In genomic region chr18:62028715-62029114, GRCh38 we compare ENCODE assay signal across 25 cellular contexts.
"Had no signal": no experiment of that assay in that cellular context is flagged by ENCODE, and none has a peak within 500 bp of the region (broad histone marks: within the 10 kb centered on the region; RNA-seq: fewer than 3 reads in every experiment).

No MANE protein-coding gene starts in this region.

- H3K4me1 ChIP-seq: esophagus squamous epithelium, gastrocnemius medialis, left lung, lower lobe of right lung had no signal

- H3K4me3 Mint-ChIP-seq: mesothelial cell of epicardium had no signal

- H3K27me3 ChIP-seq: esophagus squamous epithelium, gastrocnemius medialis, left lung had no signal

- ATAC-seq: esophagus mucosa, gastrocnemius medialis, left lung, lower lobe of right lung, mucosa of descending colon had no signal

- H3K36me3 ChIP-seq: esophagus squamous epithelium, gastrocnemius medialis, heart right ventricle, left lung, lower lobe of right lung had no signal

- DNase-seq: dermis blood vessel endothelial cell; dorsolateral prefrontal cortex; effector CD4-positive, alpha-beta T cell; effector memory CD4-positive, alpha-beta T cell; erythroblast; esophagus squamous epithelium; foreskin fibroblast; foreskin melanocyte; gastrocnemius medialis; glutamatergic neuron; head of caudate nucleus; heart right ventricle; hippocampal formation; left cardiac atrium; left lung; lower lobe of right lung; mesenchymal stem cell; mucosa of descending colon had no signal

- H3K4me3 ChIP-seq: coronary artery, dorsolateral prefrontal cortex, esophagus squamous epithelium, gastrocnemius medialis, heart right ventricle, left lung, lower lobe of right lung, mucosa of descending colon had no signal

- H3K9me3 ChIP-seq: esophagus squamous epithelium, gastrocnemius medialis, heart right ventricle, left lung, lower lobe of right lung, mucosa of descending colon had no signal

- H3K27ac ChIP-seq: coronary artery, dorsolateral prefrontal cortex, epithelial cell of prostate, esophagus squamous epithelium, gastrocnemius medialis, heart right ventricle, left lung, lower lobe of right lung had no signal

- FAIRE-seq: colon, islet of Langerhans, keratinocyte had no signal
